ENCODE assay signal across 1 cellular context in genomic region chr16:70476272-70477020, GRCh38.
TF ChIP-seq lines count a peak whose summit lies in the region.

No MANE protein-coding gene starts in this region.

TF ChIP-seq in SK-N-SH, 30 proteins besides CTCF, POLR2A, EP300 and RAD21 (continued from another document):
- TF ChIP-seq PBX3 (IDR thresholded peaks at IDR 0.05) (peak; percentile 87), TAF1 (IDR thresholded peaks at IDR 0.05; ENCODE audit: borderline replicate concordance, low read depth, low read length) (no peak), RFX5 (IDR thresholded peaks at IDR 0.05; ENCODE audit: low read length) (no peak), REST (IDR thresholded peaks at IDR 0.05; ENCODE audit: low read depth, low read length) (no peak), FOSL2 (IDR thresholded peaks at IDR 0.05; ENCODE audit: borderline replicate concordance, low read depth) (peak; percentile 86), POLR2AphosphoS5 (IDR thresholded peaks at IDR 0.05; ENCODE audit: low read depth, low read length) (0 out of 2 replicates have a peak, but pooled peaks have one; percentile 24), TCF12 (IDR thresholded peaks at IDR 0.05) (peak; percentile 81), USF2 (IDR thresholded peaks at IDR 0.05; ENCODE audit: borderline replicate concordance, low read depth, low read length) (no peak), FOXM1 (IDR thresholded peaks at IDR 0.05; ENCODE audit: low read depth) (no peak), TEAD4 (IDR thresholded peaks at IDR 0.05; ENCODE audit: borderline replicate concordance, insufficient read depth) (0 out of 2 replicates have a peak, but pooled peaks have one; percentile 39), MEF2A (IDR thresholded peaks at IDR 0.05; ENCODE audit: borderline replicate concordance, low read depth) (no peak), FOXJ3 (CRISPR knock-in tag; IDR thresholded peaks at IDR 0.05) (no peak), NRF1 (IDR thresholded peaks at IDR 0.05; ENCODE audit: low read depth, low read length) (no peak), YY1 (IDR thresholded peaks at IDR 0.05; ENCODE audit: low read depth) (no peak), ELF1 (IDR thresholded peaks at IDR 0.05) (no peak), SIN3A (IDR thresholded peaks at IDR 0.05; ENCODE audit: borderline replicate concordance, low read depth, low read length) (no peak; the same call in 1 of the 2 replicates)
TF ChIP-seq in SK-N-SH: peak in this region for 11.
